ENCODE assay signal across 8 cellular contexts in genomic region chr1:152303139-152303872, GRCh38. TPM values are rescaled to one million over a fixed set of nuclear protein-coding genes. Genes with fewer than 3 reads are reported as not detected.
"Had no signal": no experiment of that assay in that cellular context is flagged by ENCODE, and none has a peak within 500 bp of the region (broad histone marks: within the 10 kb centered on the region; RNA-seq: fewer than 3 reads in every experiment).

No MANE protein-coding gene starts in this region.

RNA-seq across cellular contexts. Expression of gene FLG, which starts 21.7 kb away (rescaled TPM):
- total RNA-seq: NCI-H460, OCI-LY7, PC-9, SK-MEL-5 had no signal

RNA-seq across cellular contexts. Expression of gene FLG2, which starts 56.5 kb away (rescaled TPM):
- total RNA-seq: LHCN-M2, MCF 10A, OCI-LY7, PC-9, RPMI7951, SJCRH30, SK-MEL-5 had no signal
